Comparison of ENCODE assay signal across 8 cellular contexts in genomic region chr9:127183814-127184582, GRCh38.
DNase-seq lines count a peak whose midpoint lies in the region; ATAC-seq and TF ChIP-seq lines count a peak whose summit lies in the region.

No MANE protein-coding gene starts in this region.

- no peak overlapping the region for H4K8ac ChIP-seq in trophoblast cell (ENCODE audit: low read depth, low read length)

- H3K4me1 ChIP-seq in stomach: peaks cover 36 to 62% (median 48%) of the 10 kb centered on the region in 4 donors
- peaks cover 5 to 12% of the 10 kb centered on the region in 2 experiments for H3K4me1 ChIP-seq in trophoblast cell (ENCODE audit: control insufficient read depth in 1 of 2, insufficient read depth in 2 of 2, low read length in 2 of 2)

- intact Hi-C loops in stomach (cut with DNase I; ENCODE audit: low total_unique reads): no loop called here
- intact Hi-C loops in activated T-helper 1 cell treated with anti-CD3 and anti-CD28 coated beads, Interleukin-12 subunit alpha, Interleukin-12 subunit beta, Interleukin-2, Interleukin-4 antibody, amounts not matched to agents 30 ng/mL and 10 ng/mL and 1 ng/mL, durations not matched to agents 14 hours and 24 hours and 36 hours (cut with micrococcal nuclease): no loop called here

- H3K14ac ChIP-seq in trophoblast cell (ENCODE audit: low read length): no peak overlapping the region

- peaks cover 8% of the 10 kb centered on the region for H3K9me3 Mint-ChIP-seq in glutamatergic neuron (ENCODE audit: unreplicated experiment)
- H3K9me3 Mint-ChIP-seq in activated T-helper 1 cell treated with anti-CD3 and anti-CD28 coated beads, Interleukin-12 subunit alpha, Interleukin-12 subunit beta, Interleukin-2, Interleukin-4 antibody, amounts not matched to agents 30 ng/mL and 10 ng/mL and 1 ng/mL, durations not matched to agents 14 hours and 24 hours and 36 hours: no peaks in the 10 kb centered on the region

- H3K27ac Mint-ChIP-seq in glutamatergic neuron (ENCODE audit: unreplicated experiment): no peak overlapping the region
- H3K27ac Mint-ChIP-seq in activated T-helper 1 cell treated with anti-CD3 and anti-CD28 coated beads, Interleukin-12 subunit alpha, Interleukin-12 subunit beta, Interleukin-2, Interleukin-4 antibody, amounts not matched to agents 30 ng/mL and 10 ng/mL and 1 ng/mL, durations not matched to agents 14 hours and 24 hours and 36 hours: no peak overlapping the region

- DNase-seq in glutamatergic neuron (peak; percentile 4), stomach (no peak), trophoblast cell (no peak)
- DNase-seq in activated T-helper 1 cell treated with anti-CD3 and anti-CD28 coated beads, Interleukin-12 subunit alpha, Interleukin-12 subunit beta, Interleukin-2, Interleukin-4 antibody, amounts not matched to agents 30 ng/mL and 10 ng/mL and 1 ng/mL, durations not matched to agents 14 hours and 24 hours and 36 hours (ENCODE audit: low spot score): no peak

- no peaks in the 10 kb centered on the region for H3K27me3 ChIP-seq in stomach
- no peaks in the 10 kb centered on the region for H3K27me3 ChIP-seq in trophoblast cell (ENCODE audit: insufficient read depth, low read length)

- H3K79me1 ChIP-seq in trophoblast cell (ENCODE audit: low read length): no peaks in the 10 kb centered on the region

- ATAC-seq in GM18867 (IDR thresholded peaks at IDR 0.05; ENCODE audit: unreplicated experiment) (peak; percentile 83), HG03439 (IDR thresholded peaks at IDR 0.05; ENCODE audit: unreplicated experiment) (peak; percentile 60), HG03025 (IDR thresholded peaks at IDR 0.05; ENCODE audit: low FRiP score, unreplicated experiment) (no peak), GM21717 (IDR thresholded peaks at IDR 0.05; ENCODE audit: unreplicated experiment) (no peak)

- H2AK5ac ChIP-seq in trophoblast cell (ENCODE audit: low read length): no peak overlapping the region

- no peak overlapping the region for H3K18ac ChIP-seq in trophoblast cell (ENCODE audit: low read length)

- WGBS in stomach, 5 donors: 87 to 98% (median 94%) methylated on average over 16 to 17 of the region's 17 CpGs
- no CpG with 5 or more reads among the region's 17 CpGs for WGBS in trophoblast cell (ENCODE audit: extremely low coverage, insufficient coverage, insufficient read length)

- H3K4ac ChIP-seq in trophoblast cell (ENCODE audit: low read depth, low read length): no peak overlapping the region

- H2BK12ac ChIP-seq in trophoblast cell (ENCODE audit: low read length): no peak overlapping the region

- no peaks in the 10 kb centered on the region for H3K79me2 ChIP-seq in trophoblast cell (ENCODE audit: control insufficient read depth, insufficient read depth, low read length, poor library complexity)

- TF ChIP-seq CTCF in glutamatergic neuron (IDR thresholded peaks at IDR 0.05; ENCODE audit: partially characterized antibody, unreplicated experiment) (no peak), stomach (IDR thresholded peaks at IDR 0.05) (no peak)

- H3K4me3 ChIP-seq in stomach (no peak overlapping the region), trophoblast cell (ENCODE audit: low read depth, low read length) (no peak overlapping the region)

- no peak overlapping the region for H3K23ac ChIP-seq in trophoblast cell (ENCODE audit: low read length)

- peaks cover 0 to 10% (median 3%) of the 10 kb centered on the region in 4 donors for H3K36me3 ChIP-seq in stomach
- H3K36me3 ChIP-seq in trophoblast cell (ENCODE audit: control insufficient read depth in 1 of 2, insufficient read depth in 2 of 2, low read length in 2 of 2): no peaks in the 10 kb centered on the region

- TF ChIP-seq EP300 in stomach (IDR thresholded peaks at IDR 0.05): no peak

- H2BK5ac ChIP-seq in trophoblast cell (ENCODE audit: low read depth, low read length, poor library complexity): no peak overlapping the region

- no peak overlapping the region for H4K91ac ChIP-seq in trophoblast cell (ENCODE audit: low read depth, low read length)

- peaks cover 6% of the 10 kb centered on the region for H3K27me3 Mint-ChIP-seq in glutamatergic neuron (ENCODE audit: unreplicated experiment)
- peaks cover 3% of the 10 kb centered on the region for H3K27me3 Mint-ChIP-seq in activated T-helper 1 cell treated with anti-CD3 and anti-CD28 coated beads, Interleukin-12 subunit alpha, Interleukin-12 subunit beta, Interleukin-2, Interleukin-4 antibody, amounts not matched to agents 30 ng/mL and 10 ng/mL and 1 ng/mL, durations not matched to agents 14 hours and 24 hours and 36 hours (ENCODE audit: insufficient read depth)

- no peaks in the 10 kb centered on the region for H3K36me3 Mint-ChIP-seq in glutamatergic neuron (ENCODE audit: unreplicated experiment)
- no peaks in the 10 kb centered on the region for H3K36me3 Mint-ChIP-seq in activated T-helper 1 cell treated with anti-CD3 and anti-CD28 coated beads, Interleukin-12 subunit alpha, Interleukin-12 subunit beta, Interleukin-2, Interleukin-4 antibody, amounts not matched to agents 30 ng/mL and 10 ng/mL and 1 ng/mL, durations not matched to agents 14 hours and 24 hours and 36 hours (ENCODE audit: low read depth)

- H3K4me1 Mint-ChIP-seq in glutamatergic neuron (ENCODE audit: low read depth, unreplicated experiment): peaks cover 4% of the 10 kb centered on the region
- H3K4me1 Mint-ChIP-seq in activated T-helper 1 cell treated with anti-CD3 and anti-CD28 coated beads, Interleukin-12 subunit alpha, Interleukin-12 subunit beta, Interleukin-2, Interleukin-4 antibody, amounts not matched to agents 30 ng/mL and 10 ng/mL and 1 ng/mL, durations not matched to agents 14 hours and 24 hours and 36 hours (ENCODE audit: low read depth): peaks cover 2% of the 10 kb centered on the region

- no peak overlapping the region for H2AFZ ChIP-seq in trophoblast cell (ENCODE audit: insufficient read depth, low read length, poor library complexity)

- no peak overlapping the region for H3K9ac ChIP-seq in trophoblast cell (ENCODE audit: low read length)

- no peaks in the 10 kb centered on the region for H3K9me3 ChIP-seq in stomach
- no peaks in the 10 kb centered on the region for H3K9me3 ChIP-seq in trophoblast cell (ENCODE audit: insufficient read depth, low read depth, low read length)

- H4K12ac ChIP-seq in trophoblast cell (ENCODE audit: low read depth, low read length): no peak overlapping the region

- no peak for TF ChIP-seq POLR2A in stomach (IDR thresholded peaks at IDR 0.05)

- H3K4me3 Mint-ChIP-seq in glutamatergic neuron (ENCODE audit: unreplicated experiment): no peak overlapping the region
- H3K4me3 Mint-ChIP-seq in activated T-helper 1 cell treated with anti-CD3 and anti-CD28 coated beads, Interleukin-12 subunit alpha, Interleukin-12 subunit beta, Interleukin-2, Interleukin-4 antibody, amounts not matched to agents 30 ng/mL and 10 ng/mL and 1 ng/mL, durations not matched to agents 14 hours and 24 hours and 36 hours: no peak overlapping the region

- peak overlapping the region in 4 of 5 donors; percentile 33 to 86 (median 86) for H3K27ac ChIP-seq in stomach
- no peak overlapping the region for H3K27ac ChIP-seq in trophoblast cell (ENCODE audit: low read depth, low read length)

- H2BK120ac ChIP-seq in trophoblast cell (ENCODE audit: insufficient read depth, low read length, poor library complexity): no peak overlapping the region

- H3K4me2 ChIP-seq in trophoblast cell (ENCODE audit: low read length): no peak overlapping the region

Comparison
In these comparisons a context has a peak if more than half of its experiments do, and no peak if none do; other contexts are left out.
1. ATAC-seq: peak in GM18867 (single experiment) and HG03439 (single experiment); none in HG03025 (single experiment) and GM21717 (single experiment).